ENCODE assay signal across 8 cellular contexts in the genomic region with DNA sequence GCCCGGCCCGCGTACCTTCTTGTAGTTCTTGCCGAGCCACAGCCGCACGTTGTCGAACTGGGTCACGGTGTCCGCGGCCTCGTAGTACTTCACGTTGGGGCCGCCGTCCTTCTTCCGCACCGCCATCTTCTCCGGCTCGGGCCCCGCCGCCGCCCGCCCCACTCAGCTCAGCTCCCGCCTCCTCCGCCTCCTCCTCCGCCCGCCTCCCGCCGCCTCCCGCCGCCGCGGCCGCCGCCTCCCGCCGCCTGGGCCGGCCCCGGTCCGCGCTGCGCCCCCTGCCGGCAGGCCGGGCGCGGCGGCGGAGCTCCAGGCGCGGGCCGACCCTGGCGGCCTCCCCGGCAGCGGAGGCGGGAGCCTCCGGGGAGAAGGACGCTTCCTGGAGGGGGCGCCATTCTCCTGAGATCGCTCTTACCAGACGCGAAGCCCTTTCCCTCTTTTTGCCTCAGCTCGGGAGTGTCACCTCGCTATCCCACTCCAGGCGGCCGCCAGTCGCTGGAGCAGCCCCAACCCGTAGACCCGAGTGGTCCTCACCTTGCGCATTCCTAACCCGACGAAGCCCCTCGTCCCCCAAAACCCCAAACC. TPM values are rescaled to one million over a fixed set of nuclear protein-coding genes. Genes with fewer than 3 reads are reported as not detected.
DNase-seq lines count a peak whose midpoint lies in the region; ATAC-seq and TF ChIP-seq lines count a peak whose summit lies in the region.

SMARCC2 (minus strand) TSS at position 148 of the 582 bp plus-strand sequence; CDS start at position 126, 22 bp downstream.

- no peak for TF ChIP-seq EP300 in neural cell (conservative IDR thresholded peaks at IDR 0.05; ENCODE audit: poor library complexity, severe bottlenecking)

- H3K27ac ChIP-seq in neural cell (ENCODE audit: low read length) = peak within 1 kb of the TSS; percentile 97

- peak; percentile 42 for TF ChIP-seq RAD21 in neural cell (conservative IDR thresholded peaks at IDR 0.05)

- peak; percentile 67 for ATAC-seq in GM21737 (IDR thresholded peaks at IDR 0.05; ENCODE audit: unreplicated experiment)
- peak; percentile 89 for ATAC-seq in stimulated activated naive CD8-positive, alpha-beta T cell treated with anti-CD3 and anti-CD28 coated beads, Interleukin-15, amount 100 ng/mL, for 72 hours

- H3K36me3 ChIP-seq in neural cell (ENCODE audit: insufficient read depth, low read length) = peaks cover 5% of the 10 kb centered on the region

- no peaks in the 10 kb centered on the region for H3K27me3 ChIP-seq in neural cell (ENCODE audit: insufficient read depth, low read depth, low read length)

- peak within 1 kb of the TSS; percentile 96 to 97 for H3K4me3 Mint-ChIP-seq in stimulated activated naive CD8-positive, alpha-beta T cell treated with anti-CD3 and anti-CD28 coated beads, Interleukin-15, amount 100 ng/mL, for 72 hours

- H4K20me1 ChIP-seq in neural cell (ENCODE audit: insufficient read depth) = no peaks in the 10 kb centered on the region

- peak within 1 kb of the TSS; percentile 99 for H3K9ac ChIP-seq in neural cell (ENCODE audit: low read length)

- peak within 1 kb of the TSS; percentile 95 for H3K4me2 ChIP-seq in neural cell (ENCODE audit: low read length)

- H3K9me3 ChIP-seq in neural cell (ENCODE audit: low read length) = no peaks in the 10 kb centered on the region

- H3K9me3 Mint-ChIP-seq in stimulated activated naive CD8-positive, alpha-beta T cell treated with anti-CD3 and anti-CD28 coated beads, Interleukin-15, amount 100 ng/mL, for 72 hours = peaks cover 0 to 5% of the 10 kb centered on the region in 2 donors

- TF ChIP-seq CTCF in LNCAP (IDR thresholded peaks at IDR 0.05) = peak; percentile 99
- peak; percentile 60 for TF ChIP-seq CTCF in fibroblast of villous mesenchyme (IDR thresholded peaks at IDR 0.05; ENCODE audit: insufficient read depth, low read depth, low read length)
- peak; percentile 77 for TF ChIP-seq CTCF in neural cell (IDR thresholded peaks at IDR 0.05; ENCODE audit: poor library complexity, severe bottlenecking)

- peak; percentile 57 for TF ChIP-seq POLR2A in Raji (IDR thresholded peaks at IDR 0.05; ENCODE audit: insufficient read depth, low read depth, low read length)

- H3K27me3 Mint-ChIP-seq in stimulated activated naive CD8-positive, alpha-beta T cell treated with anti-CD3 and anti-CD28 coated beads, Interleukin-15, amount 100 ng/mL, for 72 hours = no peaks in the 10 kb centered on the region

- peak within 1 kb of the TSS; percentile 66 for H2AFZ ChIP-seq in neural cell (ENCODE audit: low read depth, low read length)

- H3K79me2 ChIP-seq in neural cell (replicated peaks; ENCODE audit: insufficient read depth, low read length) = peaks cover 32% of the 10 kb centered on the region

- DNase-seq in DMS53 treated with DMSO at 0.1 percent for 48 hours (lab: John Stamatoyannopoulos, UW; ENCODE audit: unreplicated experiment) = peak; percentile 92
- peak; percentile 94 for DNase-seq in activated effector memory CD4-positive, alpha-beta T cell treated with anti-CD3 and anti-CD28 coated beads, Interleukin-2, amount 50 U/mL, for 16 hours
- peak; percentile 88 for DNase-seq in fibroblast of villous mesenchyme (ENCODE audit: low read depth)
- DNase-seq in stimulated activated naive CD8-positive, alpha-beta T cell treated with anti-CD3 and anti-CD28 coated beads, Interleukin-15, amount 100 ng/mL, for 72 hours = peak; percentile 86 to 88

- H3F3A ChIP-seq in neural cell (ENCODE audit: insufficient read depth, low read length, poor library complexity, severe bottlenecking) = peaks cover 7% of the 10 kb centered on the region

- H3K4me1 Mint-ChIP-seq in stimulated activated naive CD8-positive, alpha-beta T cell treated with anti-CD3 and anti-CD28 coated beads, Interleukin-15, amount 100 ng/mL, for 72 hours = peaks cover 51% of the 10 kb centered on the region

- peak within 1 kb of the TSS; percentile 97 to 100 for H3K27ac Mint-ChIP-seq in stimulated activated naive CD8-positive, alpha-beta T cell treated with anti-CD3 and anti-CD28 coated beads, Interleukin-15, amount 100 ng/mL, for 72 hours

- H3K4me3 ChIP-seq in fibroblast of villous mesenchyme (ENCODE audit: low read depth, low read length) (peak within 1 kb of the TSS; percentile 87), neural cell (ENCODE audit: low read length) (peak within 1 kb of the TSS; percentile 97)

- H3K9me2 ChIP-seq in neural cell (ENCODE audit: insufficient read depth, low read length) = no peaks in the 10 kb centered on the region

TF ChIP-seq in neural cell, 6 proteins besides CTCF, POLR2A, EP300 and RAD21:
- TF ChIP-seq, protein P1, sequence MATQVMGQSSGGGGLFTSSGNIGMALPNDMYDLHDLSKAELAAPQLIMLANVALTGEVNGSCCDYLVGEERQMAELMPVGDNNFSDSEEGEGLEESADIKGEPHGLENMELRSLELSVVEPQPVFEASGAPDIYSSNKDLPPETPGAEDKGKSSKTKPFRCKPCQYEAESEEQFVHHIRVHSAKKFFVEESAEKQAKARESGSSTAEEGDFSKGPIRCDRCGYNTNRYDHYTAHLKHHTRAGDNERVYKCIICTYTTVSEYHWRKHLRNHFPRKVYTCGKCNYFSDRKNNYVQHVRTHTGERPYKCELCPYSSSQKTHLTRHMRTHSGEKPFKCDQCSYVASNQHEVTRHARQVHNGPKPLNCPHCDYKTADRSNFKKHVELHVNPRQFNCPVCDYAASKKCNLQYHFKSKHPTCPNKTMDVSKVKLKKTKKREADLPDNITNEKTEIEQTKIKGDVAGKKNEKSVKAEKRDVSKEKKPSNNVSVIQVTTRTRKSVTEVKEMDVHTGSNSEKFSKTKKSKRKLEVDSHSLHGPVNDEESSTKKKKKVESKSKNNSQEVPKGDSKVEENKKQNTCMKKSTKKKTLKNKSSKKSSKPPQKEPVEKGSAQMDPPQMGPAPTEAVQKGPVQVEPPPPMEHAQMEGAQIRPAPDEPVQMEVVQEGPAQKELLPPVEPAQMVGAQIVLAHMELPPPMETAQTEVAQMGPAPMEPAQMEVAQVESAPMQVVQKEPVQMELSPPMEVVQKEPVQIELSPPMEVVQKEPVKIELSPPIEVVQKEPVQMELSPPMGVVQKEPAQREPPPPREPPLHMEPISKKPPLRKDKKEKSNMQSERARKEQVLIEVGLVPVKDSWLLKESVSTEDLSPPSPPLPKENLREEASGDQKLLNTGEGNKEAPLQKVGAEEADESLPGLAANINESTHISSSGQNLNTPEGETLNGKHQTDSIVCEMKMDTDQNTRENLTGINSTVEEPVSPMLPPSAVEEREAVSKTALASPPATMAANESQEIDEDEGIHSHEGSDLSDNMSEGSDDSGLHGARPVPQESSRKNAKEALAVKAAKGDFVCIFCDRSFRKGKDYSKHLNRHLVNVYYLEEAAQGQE (IDR thresholded peaks at IDR 0.05; ENCODE audit: borderline replicate concordance) = peak; percentile 74
- TF ChIP-seq TAF1 (IDR thresholded peaks at IDR 0.05; ENCODE audit: low read depth) = peak; percentile 49
- TF ChIP-seq SMC3 (conservative IDR thresholded peaks at IDR 0.05; ENCODE audit: poor library complexity) = peak; percentile 50
- TF ChIP-seq EZH2 (IDR thresholded peaks at IDR 0.05; ENCODE audit: borderline replicate concordance, insufficient read depth, low read length, poor library complexity, severe bottlenecking) = no peak
- peak; percentile 23 for TF ChIP-seq MXI1 (conservative IDR thresholded peaks at IDR 0.05; ENCODE audit: poor library complexity, severe bottlenecking)
- TF ChIP-seq POLR2AphosphoS5 (IDR thresholded peaks at IDR 0.05) = peak; percentile 90

RNA-seq across cellular contexts. Expression of gene SMARCC2, which starts in this region (rescaled TPM):
- 44.8 and 67.8 TPM in 2 replicates for total RNA-seq in fibroblast of villous mesenchyme
- polyA plus RNA-seq in neural cell = 85.6 and 93.2 TPM in 2 replicates
- 157 TPM in 2 replicates for polyA minus RNA-seq in neural cell

Comparison
In these comparisons a context has a peak if more than half of its experiments do, and no peak if none do; other contexts are left out.
1. Peak in every context shown above with its lines: DNase-seq, ATAC-seq, H3K4me3 ChIP-seq and H3K27ac ChIP-seq.